Comparison of ENCODE assay signal across 22 cellular contexts in the genomic region with DNA sequence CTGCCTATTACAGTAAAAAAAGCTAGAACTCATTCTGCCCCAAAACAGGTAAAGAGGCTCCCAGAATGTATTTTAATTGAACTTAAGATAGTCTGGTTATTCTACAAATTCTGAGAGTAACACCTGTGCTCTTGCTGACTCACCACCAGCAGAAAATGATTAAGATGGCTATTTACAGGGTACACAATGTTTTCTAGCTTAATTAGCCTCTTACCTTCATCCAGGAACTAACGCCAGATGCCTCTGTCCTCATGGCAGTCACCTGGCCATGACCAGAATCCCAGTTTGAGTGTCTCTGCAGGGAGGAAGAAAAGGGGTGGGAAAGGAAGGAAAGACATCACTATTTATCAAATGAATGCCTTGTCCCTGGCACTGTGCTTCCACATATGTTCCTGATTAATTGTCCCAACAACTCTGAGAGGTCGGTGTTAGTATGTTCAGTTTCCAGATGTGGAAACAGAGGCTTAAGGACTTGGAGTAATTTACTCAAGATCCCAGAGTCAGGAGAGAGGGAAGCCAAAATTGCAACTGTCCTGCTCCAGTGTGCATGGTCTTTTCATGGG. TPM values are rescaled to one million over a fixed set of nuclear protein-coding genes. Genes with fewer than 3 reads are reported as not detected.
DNase-seq lines count a peak whose midpoint lies in the region; ATAC-seq and TF ChIP-seq lines count a peak whose summit lies in the region.
"Had no signal": no experiment of that assay in that cellular context is flagged by ENCODE, and none has a peak within 500 bp of the region (broad histone marks: within the 10 kb centered on the region; RNA-seq: fewer than 3 reads in every experiment).

No MANE protein-coding gene starts in this region.

- DNase-seq in DMS53 treated with DMSO at 0.1 percent for 48 hours (lab: John Stamatoyannopoulos, UW; ENCODE audit: unreplicated experiment) (peak; percentile 54), NCI-H146 treated with DMSO at 0.1 percent for 48 hours (lab: John Stamatoyannopoulos, UW; ENCODE audit: unreplicated experiment) (peak; percentile 19), dermis blood vessel endothelial cell (peak; percentile 50), osteoblast (ENCODE audit: insufficient read length, low spot score, missing footprints) (no peak), ecto neural progenitor cell (ENCODE audit: low spot score) (no peak)
- no peak for DNase-seq in activated naive CD8-positive, alpha-beta T cell treated with anti-CD3 and anti-CD28 coated beads for 36 hours
- DNase-seq: activated CD4-positive, alpha-beta T cell treated with anti-CD3 and anti-CD28 coated beads for 4 hours; activated CD8-positive, alpha-beta memory T cell treated with anti-CD3 and anti-CD28 coated beads, Interleukin-2, amount 50 U/mL, for 4 hours; activated naive CD4-positive, alpha-beta T cell; DMS 273 treated with DMSO at 0.1 percent for 48 hours; GOT3; Karpas-422; lower lobe of right lung; NCI-H1436 treated with DMSO at 0.1 percent for 48 hours; NCI-H446 treated with DMSO at 0.1 percent for 48 hours; stimulated activated CD4-positive, alpha-beta T cell treated with anti-CD3 and anti-CD28 coated beads, Interleukin-15, amount 100 ng/mL, for 24 hours; stimulated activated naive B cell treated with anti-CD40 and anti-IgM and Interleukin-4, amounts not matched to agents 10 μg/mL and 1 μg/mL and 100 μg/mL, for 72 hours; tibial artery had no signal

- no peak overlapping the region for H3K4me3 ChIP-seq in osteoblast (ENCODE audit: insufficient read depth, low read length)
- H3K4me3 ChIP-seq: coronary artery, lower lobe of right lung, tibial artery had no signal

- TF ChIP-seq CTCF in osteoblast (IDR thresholded peaks at IDR 0.05; ENCODE audit: extremely low read depth, low read depth, low read length): no peak

- H3K27me3 ChIP-seq in osteoblast (ENCODE audit: insufficient read depth, low read length): no peaks in the 10 kb centered on the region
- H3K27me3 ChIP-seq: tibial artery had no signal

- H3K4me2 ChIP-seq in osteoblast (ENCODE audit: insufficient read depth, low read length): peak overlapping the region; percentile 61

- H3K27ac ChIP-seq in osteoblast (ENCODE audit: low read depth, low read length): no peak overlapping the region
- H3K27ac ChIP-seq: coronary artery, epithelial cell of prostate, lower lobe of right lung, tibial artery had no signal

- H3K9me3 ChIP-seq in osteoblast (ENCODE audit: low read depth, low read length): peaks cover 3% of the 10 kb centered on the region

- peaks cover 17% of the 10 kb centered on the region for H3K9me3 Mint-ChIP-seq in activated naive CD8-positive, alpha-beta T cell treated with anti-CD3 and anti-CD28 coated beads for 36 hours

- H4K20me1 ChIP-seq in osteoblast (ENCODE audit: insufficient read depth, low read length): no peaks in the 10 kb centered on the region

- no peak overlapping the region for H3K27ac Mint-ChIP-seq in activated naive CD8-positive, alpha-beta T cell treated with anti-CD3 and anti-CD28 coated beads for 36 hours
- H3K27ac Mint-ChIP-seq: natural killer cell treated with Interleukin-12 subunit alpha and Interleukin-12 subunit beta and Interleukin-15 and Interleukin-18, amount 100 ng/mL, for 72 hours; stimulated activated naive B cell treated with anti-CD40 and anti-IgM and Interleukin-4, amounts not matched to agents 10 μg/mL and 1 μg/mL and 100 μg/mL, for 72 hours had no signal

- H3K4me1 Mint-ChIP-seq in activated naive CD8-positive, alpha-beta T cell treated with anti-CD3 and anti-CD28 coated beads for 36 hours: no peaks in the 10 kb centered on the region

- no peaks in the 10 kb centered on the region for H3K36me3 ChIP-seq in osteoblast (ENCODE audit: insufficient read depth, low read length)
- H3K36me3 ChIP-seq: lower lobe of right lung, tibial artery had no signal

- H3K4me3 Mint-ChIP-seq in activated naive CD8-positive, alpha-beta T cell treated with anti-CD3 and anti-CD28 coated beads for 36 hours: no peak overlapping the region
- H3K4me3 Mint-ChIP-seq: natural killer cell treated with Interleukin-12 subunit alpha and Interleukin-12 subunit beta and Interleukin-15 and Interleukin-18, amount 100 ng/mL, for 72 hours; stimulated activated naive B cell treated with anti-CD40 and anti-IgM and Interleukin-4, amounts not matched to agents 10 μg/mL and 1 μg/mL and 100 μg/mL, for 72 hours had no signal

- no peak overlapping the region for H2AFZ ChIP-seq in osteoblast (ENCODE audit: low read length)

- peaks cover 16% of the 10 kb centered on the region for H3K36me3 Mint-ChIP-seq in activated naive CD8-positive, alpha-beta T cell treated with anti-CD3 and anti-CD28 coated beads for 36 hours

- no peaks in the 10 kb centered on the region for H3K27me3 Mint-ChIP-seq in activated naive CD8-positive, alpha-beta T cell treated with anti-CD3 and anti-CD28 coated beads for 36 hours

- no peak for ATAC-seq in GM21423 (IDR thresholded peaks at IDR 0.05; ENCODE audit: unreplicated experiment)
- ATAC-seq: lower lobe of right lung; natural killer cell treated with Interleukin-12 subunit alpha and Interleukin-12 subunit beta and Interleukin-15 and Interleukin-18, amount 100 ng/mL, for 72 hours; stimulated activated naive B cell treated with anti-CD40 and anti-IgM and Interleukin-4, amounts not matched to agents 10 μg/mL and 1 μg/mL and 100 μg/mL, for 72 hours had no signal

- no peaks in the 10 kb centered on the region for H3K79me2 ChIP-seq in osteoblast (ENCODE audit: insufficient read depth, low read length)

- H3K4me1 ChIP-seq in osteoblast (ENCODE audit: insufficient read depth, low read length): peaks cover 9% of the 10 kb centered on the region
- H3K4me1 ChIP-seq: lower lobe of right lung had no signal

RNA-seq across cellular contexts. Expression of a gene that starts 31.2 kb away (rescaled TPM):
- total RNA-seq in dermis blood vessel endothelial cell: 0.74 and 0.85 TPM in 2 replicates
- 3.3 and 3.5 TPM in 2 replicates for total RNA-seq in osteoblast
- under 1 TPM; 0.06 to 0.10 TPM for total RNA-seq in activated naive CD8-positive, alpha-beta T cell treated with anti-CD3 and anti-CD28 coated beads for 36 hours

RNA-seq across cellular contexts. Expression of a gene that starts 50.1 kb away (rescaled TPM):
- total RNA-seq in dermis blood vessel endothelial cell (13.4 and 15.0 TPM in 2 replicates), osteoblast (8.0 and 8.3 TPM in 2 replicates)
- total RNA-seq in activated naive CD8-positive, alpha-beta T cell treated with anti-CD3 and anti-CD28 coated beads for 36 hours: 10 to 100 TPM; 18.9 to 20.6 TPM

Comparison
In these comparisons a context has a peak if more than half of its experiments do, and no peak if none do; other contexts are left out.
1. DNase-seq: peak in DMS53 treated with DMSO at 0.1 percent for 48 hours (single experiment), NCI-H146 treated with DMSO at 0.1 percent for 48 hours (single experiment) and dermis blood vessel endothelial cell (single experiment); none in osteoblast (single experiment), activated naive CD8-positive, alpha-beta T cell treated with anti-CD3 and anti-CD28 coated beads for 36 hours (single experiment) and ecto neural progenitor cell (single experiment).